In the genomic region with DNA sequence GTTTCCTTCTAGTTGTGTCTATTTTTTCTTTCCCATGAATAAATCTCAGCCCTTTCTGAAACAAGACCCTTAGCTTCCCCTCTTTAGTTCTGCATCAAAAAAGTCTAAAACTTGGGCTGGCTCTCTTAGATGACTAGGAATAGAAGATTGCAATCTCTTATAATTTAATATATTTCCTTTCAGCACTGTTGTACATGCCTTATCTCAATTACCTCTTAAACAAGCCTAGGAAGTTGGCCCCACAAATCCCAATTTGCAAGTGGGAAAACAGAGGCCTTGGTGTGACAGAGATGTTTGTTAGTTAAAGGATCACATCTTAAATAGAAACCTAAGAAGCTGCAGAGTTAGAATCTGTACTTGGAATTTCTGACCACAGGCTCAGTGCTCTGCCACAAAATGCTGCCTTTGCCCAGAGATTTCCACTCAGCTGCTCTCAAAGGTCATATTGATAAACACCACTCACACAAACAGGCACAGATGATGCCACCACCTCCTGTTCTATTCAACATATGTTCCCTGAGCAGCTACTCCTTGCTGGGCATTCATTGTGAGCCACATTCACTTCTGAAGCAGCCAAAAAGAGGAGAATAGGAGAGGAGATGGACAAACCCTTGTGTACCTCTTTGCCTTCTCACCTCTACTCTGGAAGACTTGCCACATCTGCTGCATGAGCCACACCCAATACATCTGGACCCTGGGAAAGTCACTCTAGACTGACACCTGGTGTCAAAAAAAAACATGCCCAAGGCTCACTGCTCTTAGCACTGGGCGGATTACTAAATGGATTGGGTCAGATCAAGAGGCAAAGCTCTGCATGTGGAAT, we compare ENCODE assay signal across 9 cellular contexts. TPM values are rescaled to one million over a fixed set of nuclear protein-coding genes. Genes with fewer than 3 reads are reported as not detected.
DNase-seq lines count a peak whose midpoint lies in the region; ATAC-seq and TF ChIP-seq lines count a peak whose summit lies in the region.
"Had no signal": no experiment of that assay in that cellular context is flagged by ENCODE, and none has a peak within 500 bp of the region (broad histone marks: within the 10 kb centered on the region; RNA-seq: fewer than 3 reads in every experiment).

No MANE protein-coding gene starts in this region.

- POLR2A ChIA-PET in RWPE1 (lab: Yijun Ruan, JAX; ENCODE audit: low non-redundant PET) = no interaction called here

- H3K4me1 ChIP-seq in heart left ventricle = no peaks in the 10 kb centered on the region

- H3K27ac ChIP-seq in RWPE1 = no peak overlapping the region
- no peak overlapping the region for H3K27ac ChIP-seq in heart left ventricle

- peak in 2 of 4 donors; percentile 42 to 63 for ATAC-seq in heart left ventricle

- H3K27me3 ChIP-seq in GM06990 (replicated peaks; ENCODE audit: control insufficient read depth, insufficient read depth, low read length) = no peaks in the 10 kb centered on the region
- H3K27me3 ChIP-seq in heart left ventricle = peaks cover 0 to 3% (median 0%) of the 10 kb centered on the region in 9 donors

- H3K9me3 ChIP-seq in heart left ventricle = no peaks in the 10 kb centered on the region

- CTCF ChIA-PET in RWPE1 (lab: Yijun Ruan, JAX) = interaction anchor here (0.6 to 1.9 kb wide), 9 partner anchors 11 to 562 kb away, joined by 3 to 8 read pairs (median 4); no protein-coding TSS in a partner anchor

- WGBS in heart left ventricle, 4 donors = 60 to 89% (median 71%) methylated on average over 1 of the region's 1 CpG

- intact Hi-C loops in heart left ventricle (cut with DNase I) = loop anchor here in 7 of 10 donors (5.0 to 10.0 kb wide), 4 partner anchors 95 to 497 kb away; no protein-coding TSS in a partner anchor

- DNase-seq in GM06990 (ENCODE audit: extremely low read depth, insufficient read length) (no peak), HPDE6-E6E7 (ENCODE audit: extremely low spot score) (peak; percentile 16), RWPE1 (ENCODE audit: low spot score) (peak; percentile 50), heart left ventricle (no peak), midbrain (lab: John Stamatoyannopoulos, UW) (no peak), occipital lobe (lab: John Stamatoyannopoulos, UW) (no peak), 8988T (no peak)

- TF ChIP-seq CTCF in GM06990 (IDR thresholded peaks at IDR 0.05; ENCODE audit: insufficient read depth, low read length, poor library complexity, severe bottlenecking) (peak; percentile 60), RWPE1 (conservative IDR thresholded peaks at IDR 0.05; ENCODE audit: low read depth) (peak; percentile 51), heart left ventricle (IDR thresholded peaks at IDR 0.05) (peak in 9 of 12 donors; percentile 19 to 46 (median 31))

- H3K36me3 ChIP-seq in GM06990 (ENCODE audit: control insufficient read depth, insufficient read depth, low read length) (no peaks in the 10 kb centered on the region), heart left ventricle (no peaks in the 10 kb centered on the region)

- no peak for TF ChIP-seq POLR2A in heart left ventricle (IDR thresholded peaks at IDR 0.05)

- no peak overlapping the region for H3K4me3 ChIP-seq in GM06990 (replicated peaks; ENCODE audit: low read depth, low read length)
- no peak overlapping the region for H3K4me3 ChIP-seq in heart left ventricle
- H3K4me3 ChIP-seq: lung had no signal

RNA-seq across cellular contexts. Expression of gene CCDC182, which starts 5.5 kb away (rescaled TPM):
- total RNA-seq in heart left ventricle (not detected), occipital lobe (0.31 TPM)
- not detected for polyA plus RNA-seq in heart left ventricle
- total RNA-seq: lung; T-helper 1 cell treated with Interleukin-12 subunit alpha and Interleukin-12 subunit beta and Interleukin-4 antibody, amounts not matched to agents 30 ng/mL and 1 ng/mL, for 36 hours had no signal
- polyA plus RNA-seq: lung had no signal

Comparison
In these comparisons a context has a peak if more than half of its experiments do, and no peak if none do; other contexts are left out.
1. DNase-seq: peak in HPDE6-E6E7 (single experiment) and RWPE1 (single experiment); none in GM06990 (single experiment), heart left ventricle (0 of 5), midbrain (single experiment), occipital lobe (single experiment) and 8988T (single experiment).
2. Peak in every context shown above with its lines, with median percentiles within 50 percentile points of each other: CTCF ChIP-seq.